ENCODE assay signal across 1 cellular context in the genomic region with DNA sequence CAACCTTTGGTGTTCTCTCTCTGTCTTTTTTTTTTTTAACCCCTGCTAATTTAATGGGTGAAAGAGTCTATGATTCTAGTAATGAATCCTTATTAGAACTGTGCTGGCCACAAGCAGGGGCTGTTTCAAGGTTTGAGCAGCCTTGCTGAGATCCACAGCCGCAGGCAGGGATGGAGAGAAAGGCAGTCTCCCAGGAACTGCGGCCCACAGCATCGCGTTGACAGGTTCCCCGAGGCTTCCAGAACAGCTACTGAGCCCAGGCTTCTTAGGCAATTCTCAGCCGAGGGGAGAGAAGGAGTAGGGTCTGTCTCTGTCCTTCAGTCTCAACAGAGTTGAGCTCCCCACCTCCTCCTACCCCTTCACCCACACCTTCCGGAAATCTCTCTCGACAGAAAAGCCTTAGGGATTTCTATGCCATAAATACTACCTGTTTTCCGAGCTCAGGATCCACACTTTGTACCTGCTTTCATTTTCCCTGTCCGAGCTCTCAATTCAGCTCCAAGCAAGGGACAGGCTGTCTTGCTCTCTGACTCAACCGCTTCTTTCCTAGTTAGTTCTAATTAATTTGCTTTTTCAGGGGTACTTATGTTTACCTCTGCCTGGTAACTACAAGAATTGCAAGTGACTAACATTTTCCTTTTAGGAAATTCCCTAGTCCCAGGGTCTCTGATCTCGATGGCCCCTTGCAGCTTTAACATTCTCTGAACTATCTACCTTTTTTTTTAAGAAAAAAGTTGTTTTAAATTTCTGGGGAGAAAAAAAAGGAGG.
TF ChIP-seq lines count a peak whose summit lies in the region.

No MANE protein-coding gene starts in this region.

TF ChIP-seq in H1, 55 proteins besides CTCF, POLR2A, EP300 and RAD21:
- TF ChIP-seq KDM5A (IDR thresholded peaks at IDR 0.05; ENCODE audit: low read length) (no peak), JUND (IDR thresholded peaks at IDR 0.05; ENCODE audit: low read length) (no peak), YY1 (IDR thresholded peaks at IDR 0.05; ENCODE audit: low read depth, low read length) (no peak), TCF12 (IDR thresholded peaks at IDR 0.05; ENCODE audit: low read depth, low read length) (no peak), CREB1 (IDR thresholded peaks at IDR 0.05) (no peak), RFX5 (IDR thresholded peaks at IDR 0.05; ENCODE audit: borderline replicate concordance, low read depth, low read length) (no peak), SIX5 (IDR thresholded peaks at IDR 0.05; ENCODE audit: low read depth, low read length) (no peak), CHD2 (IDR thresholded peaks at IDR 0.05; ENCODE audit: low read length) (no peak), JUN (IDR thresholded peaks at IDR 0.05; ENCODE audit: low read depth, low read length) (no peak), GTF2F1 (IDR thresholded peaks at IDR 0.05; ENCODE audit: borderline replicate concordance, low read depth, low read length) (no peak), SAP30 (IDR thresholded peaks at IDR 0.05; ENCODE audit: insufficient read depth, insufficient replicate concordance, low read length) (no peak), CBX5 (IDR thresholded peaks at IDR 0.05; ENCODE audit: low read depth, low read length) (no peak), SRF (IDR thresholded peaks at IDR 0.05; ENCODE audit: low read depth, low read length) (no peak)
- TF ChIP-seq, protein P1, sequence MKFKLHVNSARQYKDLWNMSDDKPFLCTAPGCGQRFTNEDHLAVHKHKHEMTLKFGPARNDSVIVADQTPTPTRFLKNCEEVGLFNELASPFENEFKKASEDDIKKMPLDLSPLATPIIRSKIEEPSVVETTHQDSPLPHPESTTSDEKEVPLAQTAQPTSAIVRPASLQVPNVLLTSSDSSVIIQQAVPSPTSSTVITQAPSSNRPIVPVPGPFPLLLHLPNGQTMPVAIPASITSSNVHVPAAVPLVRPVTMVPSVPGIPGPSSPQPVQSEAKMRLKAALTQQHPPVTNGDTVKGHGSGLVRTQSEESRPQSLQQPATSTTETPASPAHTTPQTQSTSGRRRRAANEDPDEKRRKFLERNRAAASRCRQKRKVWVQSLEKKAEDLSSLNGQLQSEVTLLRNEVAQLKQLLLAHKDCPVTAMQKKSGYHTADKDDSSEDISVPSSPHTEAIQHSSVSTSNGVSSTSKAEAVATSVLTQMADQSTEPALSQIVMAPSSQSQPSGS (IDR thresholded peaks at IDR 0.05; ENCODE audit: low read length): no peak
- TF ChIP-seq, protein P2, sequence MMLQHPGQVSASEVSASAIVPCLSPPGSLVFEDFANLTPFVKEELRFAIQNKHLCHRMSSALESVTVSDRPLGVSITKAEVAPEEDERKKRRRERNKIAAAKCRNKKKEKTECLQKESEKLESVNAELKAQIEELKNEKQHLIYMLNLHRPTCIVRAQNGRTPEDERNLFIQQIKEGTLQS (IDR thresholded peaks at IDR 0.05; ENCODE audit: insufficient read depth, low read depth, low read length): no peak
- TF ChIP-seq, protein P3, sequence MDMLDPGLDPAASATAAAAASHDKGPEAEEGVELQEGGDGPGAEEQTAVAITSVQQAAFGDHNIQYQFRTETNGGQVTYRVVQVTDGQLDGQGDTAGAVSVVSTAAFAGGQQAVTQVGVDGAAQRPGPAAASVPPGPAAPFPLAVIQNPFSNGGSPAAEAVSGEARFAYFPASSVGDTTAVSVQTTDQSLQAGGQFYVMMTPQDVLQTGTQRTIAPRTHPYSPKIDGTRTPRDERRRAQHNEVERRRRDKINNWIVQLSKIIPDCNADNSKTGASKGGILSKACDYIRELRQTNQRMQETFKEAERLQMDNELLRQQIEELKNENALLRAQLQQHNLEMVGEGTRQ (IDR thresholded peaks at IDR 0.05; ENCODE audit: low read length): no peak
- TF ChIP-seq, protein P4, sequence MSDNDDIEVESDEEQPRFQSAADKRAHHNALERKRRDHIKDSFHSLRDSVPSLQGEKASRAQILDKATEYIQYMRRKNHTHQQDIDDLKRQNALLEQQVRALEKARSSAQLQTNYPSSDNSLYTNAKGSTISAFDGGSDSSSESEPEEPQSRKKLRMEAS (IDR thresholded peaks at IDR 0.05): no peak
